ENCODE assay signal across 12 cellular contexts in genomic region chr10:31075434-31075833, GRCh38. TPM values are rescaled to one million over a fixed set of nuclear protein-coding genes. Genes with fewer than 3 reads are reported as not detected.
DNase-seq lines count a peak whose midpoint lies in the region; ATAC-seq, FAIRE-seq and TF ChIP-seq lines count a peak whose summit lies in the region.
"Had no signal": no experiment of that assay in that cellular context is flagged by ENCODE, and none has a peak within 500 bp of the region (broad histone marks: within the 10 kb centered on the region; RNA-seq: fewer than 3 reads in every experiment).

No MANE protein-coding gene starts in this region.

- no peak overlapping the region for H2BK20ac ChIP-seq in H1 (ENCODE audit: low read length)

- H3K27ac Mint-ChIP-seq in Calu3 (ENCODE audit: unreplicated experiment) (peak overlapping the region; percentile 67), nephron progenitor cell (no peak overlapping the region)

- H4K91ac ChIP-seq in H1 (replicated peaks; ENCODE audit: insufficient read length, low read length), result no peak overlapping the region

- no peak overlapping the region for H2AK5ac ChIP-seq in H1 (ENCODE audit: low read depth, low read length)

- peak; percentile 43 for DNase-seq in Calu3
- DNase-seq in M059J (ENCODE audit: low read depth), result peak; percentile 49
- DNase-seq in H1 (ENCODE audit: low read depth in 1 of 2, low spot score in 2 of 2), result no peak
- no peak for DNase-seq in osteoblast (ENCODE audit: insufficient read length, low spot score, missing footprints)
- no peak for DNase-seq in nephron progenitor cell
- DNase-seq in Kasumi-1 (lab: John Stamatoyannopoulos, UW), result no peak
- no peak for DNase-seq in DMS 273 treated with DMSO at 0.1 percent for 48 hours (lab: John Stamatoyannopoulos, UW)
- DNase-seq: amygdala, islet precursor cell, NCI-H2171 treated with DMSO at 0.1 percent for 48 hours had no signal

- H4K20me1 ChIP-seq in H1 (replicated peaks in 1 of 2; ENCODE audit: control insufficient read depth in 1 of 2, insufficient read depth in 2 of 2, low read length in 2 of 2) (no peaks in the 10 kb centered on the region), osteoblast (ENCODE audit: insufficient read depth, low read length) (no peaks in the 10 kb centered on the region)

- no peak overlapping the region for H3K18ac ChIP-seq in H1 (ENCODE audit: extremely low read depth, low read length)

- no peak for TF ChIP-seq POLR2A in H1 (IDR thresholded peaks at IDR 0.05; ENCODE audit: control extremely low read depth in 1 of 2, low read depth in 2 of 2, low read length in 2 of 2)

- H3K56ac ChIP-seq in H1 (replicated peaks; ENCODE audit: insufficient read length, low read depth, low read length), result no peak overlapping the region

- 82% methylated on average over 4 of the region's 4 CpGs; no CpG with 5 or more reads in 1 of the 2 experiments for WGBS in H1 (ENCODE audit: extremely low coverage in 1 of 2, insufficient coverage in 1 of 2, insufficient read length in 1 of 2, insufficient replicate concordance in 2 of 2, low coverage in 1 of 2, low lambda C conversion rate in 2 of 2, missing lambda C conversion rate in 1 of 2), 2 experiments

- H3K4me2 ChIP-seq in H1 (ENCODE audit: insufficient read depth in 1 of 2, low read depth in 2 of 2, low read length in 2 of 2) (no peak overlapping the region), osteoblast (ENCODE audit: insufficient read depth, low read length) (peak overlapping the region; percentile 47)
- H3K4me2 ChIP-seq: KMS-11 had no signal

- no peak overlapping the region for H2BK12ac ChIP-seq in H1 (ENCODE audit: low read depth, low read length)

- POLR2A ChIA-PET in H1 (lab: Charles Lee; ENCODE audit: partially characterized antibody), result no interaction called here

- CTCF ChIA-PET in Calu3 (lab: Charles Lee) (no interaction called here), H1 (lab: Charles Lee; ENCODE audit: partially characterized antibody) (no interaction called here)

- no peak for TF ChIP-seq CTCF in Calu3 (IDR thresholded peaks at IDR 0.05; ENCODE audit: unreplicated experiment)
- no peak for TF ChIP-seq CTCF in H1 (IDR thresholded peaks at IDR 0.05; ENCODE audit: control extremely low read depth in 1 of 3, insufficient read depth in 1 of 3, low read depth in 1 of 3, low read length in 3 of 3)
- TF ChIP-seq CTCF in osteoblast (IDR thresholded peaks at IDR 0.05; ENCODE audit: extremely low read depth, low read depth, low read length), result no peak
- no peak for TF ChIP-seq CTCF in nephron progenitor cell (IDR thresholded peaks at IDR 0.05)

- peak overlapping the region; percentile 17 for H3K4me3 Mint-ChIP-seq in Calu3 (ENCODE audit: low read depth, unreplicated experiment)
- no peak overlapping the region for H3K4me3 Mint-ChIP-seq in nephron progenitor cell

- H3K9me3 Mint-ChIP-seq in Calu3 (ENCODE audit: low read depth, unreplicated experiment), result no peaks in the 10 kb centered on the region
- H3K9me3 Mint-ChIP-seq in nephron progenitor cell, result no peaks in the 10 kb centered on the region

- TF ChIP-seq RAD21 in H1 (IDR thresholded peaks at IDR 0.05 in 1 of 2, conservative IDR thresholded peaks at IDR 0.05 in 1 of 2; ENCODE audit: low read depth in 2 of 2, low read length in 2 of 2), result no peak

- H3K14ac ChIP-seq in H1 (ENCODE audit: insufficient read length), result no peak overlapping the region

- no peaks in the 10 kb centered on the region for H3K79me1 ChIP-seq in H1 (ENCODE audit: low read depth, low read length)

- H2BK120ac ChIP-seq in H1 (replicated peaks; ENCODE audit: low read depth, low read length), result no peak overlapping the region

- no peak overlapping the region for H2BK15ac ChIP-seq in H1 (ENCODE audit: low read length)

- H3K9ac ChIP-seq in H1 (replicated peaks in 1 of 4; ENCODE audit: extremely low read depth in 1 of 4, low read depth in 3 of 4, low read length in 3 of 4), result no peak overlapping the region
- H3K9ac ChIP-seq: KMS-11 had no signal

- no peaks in the 10 kb centered on the region for H3K79me2 ChIP-seq in H1 (ENCODE audit: control insufficient read depth in 1 of 2, insufficient read depth in 2 of 2, low read length in 2 of 2)
- no peaks in the 10 kb centered on the region for H3K79me2 ChIP-seq in osteoblast (ENCODE audit: insufficient read depth, low read length)

- H3K27ac ChIP-seq in H1 (ENCODE audit: low read depth, low read length), result no peak overlapping the region
- H3K27ac ChIP-seq in osteoblast (ENCODE audit: low read depth, low read length), result peak overlapping the region; percentile 87
- H3K27ac ChIP-seq: KMS-11 had no signal

- no TSS peak for BruUV-seq in Calu3 (replicated peaks; lab: Mats Ljungman, UMichigan)

- H3K9me3 ChIP-seq in H1 (ENCODE audit: insufficient read depth in 2 of 2, low read depth in 1 of 2, low read length in 1 of 2) (no peaks in the 10 kb centered on the region), osteoblast (ENCODE audit: low read depth, low read length) (no peaks in the 10 kb centered on the region)

- intact Hi-C loops in Calu3 (cut with micrococcal nuclease; ENCODE audit: unreplicated experiment), result loop anchor here (2.0 kb wide), 1 partner anchor 41 kb away; no protein-coding TSS in a partner anchor

- H3K27me3 ChIP-seq in H1 (replicated peaks in 1 of 4; ENCODE audit: control insufficient read depth in 3 of 4, extremely low read depth in 1 of 4, insufficient read depth in 3 of 4, low read length in 3 of 4) (no peaks in the 10 kb centered on the region), osteoblast (ENCODE audit: insufficient read depth, low read length) (no peaks in the 10 kb centered on the region)

- H3K4me3 ChIP-seq in H1 (ENCODE audit: extremely low read depth in 1 of 4, insufficient read depth in 2 of 4, low read depth in 3 of 4, low read length in 4 of 4) (no peak overlapping the region), osteoblast (ENCODE audit: insufficient read depth, low read length) (no peak overlapping the region)

- H2AFZ ChIP-seq in H1 (ENCODE audit: low read length) (no peak overlapping the region), osteoblast (ENCODE audit: low read length) (peak overlapping the region; percentile 63)

- no peak overlapping the region for H4K8ac ChIP-seq in H1 (ENCODE audit: extremely low read depth, insufficient read depth, low read length)

- peaks cover 2 to 8% (median 6%) of the 10 kb centered on the region in 4 experiments; a peak in 3 of 7 replicates for H3K4me1 ChIP-seq in H1 (replicated peaks in 1 of 4; ENCODE audit: control insufficient read depth in 3 of 4, insufficient read depth in 4 of 4, low read length in 3 of 4)
- peaks cover 44% of the 10 kb centered on the region for H3K4me1 ChIP-seq in osteoblast (ENCODE audit: insufficient read depth, low read length)

- no peak for TF ChIP-seq EP300 in H1 (IDR thresholded peaks at IDR 0.05; ENCODE audit: borderline replicate concordance in 1 of 2, low read depth in 2 of 2, low read length in 2 of 2)

- H3K27me3 Mint-ChIP-seq in Calu3 (ENCODE audit: unreplicated experiment) (no peaks in the 10 kb centered on the region), nephron progenitor cell (ENCODE audit: low read depth, poor library complexity) (peaks cover 8% of the 10 kb centered on the region)

- H3K36me3 Mint-ChIP-seq in Calu3 (ENCODE audit: insufficient read depth, unreplicated experiment), result peaks cover 6% of the 10 kb centered on the region
- H3K36me3 Mint-ChIP-seq in nephron progenitor cell (ENCODE audit: low read depth), result no peaks in the 10 kb centered on the region

- ATAC-seq in HG03108 (IDR thresholded peaks at IDR 0.05; ENCODE audit: unreplicated experiment), result no peak

- H3K36me3 ChIP-seq in H1 (ENCODE audit: control insufficient read depth in 2 of 4, insufficient read depth in 4 of 4, low read length in 3 of 4), result peaks cover 0 to 2% (median 0%) of the 10 kb centered on the region in 4 experiments; a peak in 1 of 8 replicates
- H3K36me3 ChIP-seq in osteoblast (ENCODE audit: insufficient read depth, low read length), result no peaks in the 10 kb centered on the region

- no peak overlapping the region for H3K4ac ChIP-seq in H1 (replicated peaks; ENCODE audit: insufficient read length, low read depth, low read length)

- H3K23me2 ChIP-seq in H1 (ENCODE audit: low read depth, low read length), result no peaks in the 10 kb centered on the region

- H3K23ac ChIP-seq in H1 (ENCODE audit: insufficient read length), result no peak overlapping the region

- H3K4me1 Mint-ChIP-seq in Calu3 (ENCODE audit: low read depth, unreplicated experiment) (peaks cover 45% of the 10 kb centered on the region), nephron progenitor cell (peaks cover 25% of the 10 kb centered on the region)

- H2BK5ac ChIP-seq in H1 (ENCODE audit: low read depth, low read length), result no peak overlapping the region

- FAIRE-seq in H1 (lab: Jason Lieb, UNC), result peak; percentile 50

- no peak overlapping the region for H4K5ac ChIP-seq in H1 (ENCODE audit: insufficient read length, low read depth, low read length)

TF ChIP-seq in H1, 55 proteins besides CTCF, POLR2A, EP300 and RAD21:
- no peak for TF ChIP-seq JUN (IDR thresholded peaks at IDR 0.05; ENCODE audit: low read depth, low read length)
- no peak for TF ChIP-seq NANOG (IDR thresholded peaks at IDR 0.05; ENCODE audit: insufficient read depth, low read depth, low read length, poor library complexity, severe bottlenecking)
- no peak for TF ChIP-seq RXRA (IDR thresholded peaks at IDR 0.05; ENCODE audit: insufficient read depth, low read depth, low read length)
- TF ChIP-seq KDM1A (IDR thresholded peaks at IDR 0.05; ENCODE audit: borderline replicate concordance, low read length), result no peak

RNA-seq across cellular contexts. Expression of gene ZNF438, which starts 43.8 kb away (rescaled TPM):
- total RNA-seq in Calu3 (2022), result 4.0 and 4.3 TPM in 2 replicates
- total RNA-seq in M059J (2014; rRNA removed; shearing (Covaris generic)), result 2.5 and 3.4 TPM in 2 replicates
- 1.4 and 1.7 TPM in 2 replicates for total RNA-seq in H1 (2021; fragmentation: NEBNext Ultra II Directional; extraction: Animal tissue kit (Norgen Biotek cat#: 25700))
- 0.86 and 0.95 TPM in 2 replicates for polyA plus RNA-seq in H1 (2011; rRNA removed)
- 1.1 TPM for polyA plus RNA-seq in H1 (2011; cell fraction: cytosol; rRNA removed)
- polyA plus RNA-seq in H1 (2011; cell fraction: nucleus; rRNA removed), result 1.1 TPM
- polyA plus RNA-seq in H1 (2012, experiment 1 of 2), result 1.0 to 1.4 TPM (median 1.3 TPM) in 4 replicates
- polyA plus RNA-seq in H1 (2012, experiment 2 of 2), result 0.18 TPM
- 0.83 TPM for polyA plus RNA-seq in H1 (2013, experiment 1 of 2)
- polyA plus RNA-seq in H1 (2013, experiment 2 of 2), result 1.1 TPM
- polyA minus RNA-seq in H1 (2011; rRNA and poly(A)+ RNA removed), result 2.4 and 2.9 TPM in 2 replicates
- not detected for polyA minus RNA-seq in H1 (2011; cell fraction: cytosol; rRNA and poly(A)+ RNA removed)
- polyA minus RNA-seq in H1 (2011; cell fraction: nucleus; rRNA and poly(A)+ RNA removed), result 2.4 TPM
- 4.3 and 5.0 TPM in 2 replicates for total RNA-seq in osteoblast

Comparison
In these comparisons a context has a peak if more than half of its experiments do, and no peak if none do; other contexts are left out.
1. DNase-seq: peak in Calu3 (single experiment) and M059J (single experiment); none in H1 (0 of 2), osteoblast (single experiment), nephron progenitor cell (single experiment), Kasumi-1 (0 of 2) and DMS 273 treated with DMSO at 0.1 percent for 48 hours (single experiment).